ENCODE assay signal across 8 cellular contexts in genomic region chr11:113796663-113797259, GRCh38. TPM values are rescaled to one million over a fixed set of nuclear protein-coding genes. Genes with fewer than 3 reads are reported as not detected.
DNase-seq lines count a peak whose midpoint lies in the region; ATAC-seq lines count a peak whose summit lies in the region.

No MANE protein-coding gene starts in this region.

- H3K27me3 Mint-ChIP-seq in T-cell: no peaks in the 10 kb centered on the region

- CTCF ChIA-PET in T-cell (lab: Charles Lee): interaction anchor here (0.6 to 1.4 kb wide), 7 partner anchors 8 to 1577 kb away, joined by 3 to 11 read pairs (median 3); partner anchors contain the start of gene ZW10 (in 1 of the 2)

- peaks cover 22% of the 10 kb centered on the region for H3K36me3 Mint-ChIP-seq in T-cell

- DNase-seq in DMS79 treated with DMSO at 0.1 percent for 48 hours (lab: John Stamatoyannopoulos, UW) (peak; percentile 18), DMS79 (lab: John Stamatoyannopoulos, UW) (no peak), NCI-H1105 (lab: John Stamatoyannopoulos, UW) (peak; percentile 60), T-cell (peak in 2 of 34 experiments; percentile 6 to 12), foreskin melanocyte (peak; percentile 20), pons (ENCODE audit: low spot score) (peak; percentile 83)
- DNase-seq in stimulated activated CD8-positive, alpha-beta memory T cell treated with anti-CD3 and anti-CD28 coated beads, Interleukin-4, amount 100 ng/mL, for 48 hours: no peak

- H3K9me3 Mint-ChIP-seq in T-cell: no peaks in the 10 kb centered on the region

- no peak overlapping the region for H3K27ac Mint-ChIP-seq in T-cell

- no peaks in the 10 kb centered on the region for H3K4me1 Mint-ChIP-seq in T-cell

- H3K4me3 Mint-ChIP-seq in T-cell: no peak overlapping the region

- POLR2A ChIA-PET in T-cell (lab: Charles Lee): interaction anchor here in 1 of 2 donors (0.6 kb wide), 1 partner anchor 38 kb away, joined by 3 read pairs; no protein-coding TSS in a partner anchor

- ATAC-seq in GM21447 (IDR thresholded peaks at IDR 0.05; ENCODE audit: unreplicated experiment) (peak; percentile 75), T-cell (replicated peaks in 1 of 4) (peak in 3 of 4 experiments; percentile 54 to 66 (median 63))

RNA-seq across cellular contexts. Expression of gene CLDN25, which starts 17.2 kb away (rescaled TPM):
- not detected for total RNA-seq in T-cell

RNA-seq across cellular contexts. Expression of gene ZW10, which starts 23.3 kb away (rescaled TPM):
- total RNA-seq in T-cell: 1 to 10 TPM; 6.7 to 8.7 (median 8.4) TPM

Comparison
In these comparisons a context has a peak if more than half of its experiments do, and no peak if none do; other contexts are left out.
1. DNase-seq: peak in DMS79 treated with DMSO at 0.1 percent for 48 hours (single experiment), NCI-H1105 (single experiment), foreskin melanocyte (single experiment) and pons (single experiment); none in DMS79 (single experiment) and stimulated activated CD8-positive, alpha-beta memory T cell treated with anti-CD3 and anti-CD28 coated beads, Interleukin-4, amount 100 ng/mL, for 48 hours (single experiment).